Comparison of ENCODE assay signal across 9 cellular contexts in the genomic region with DNA sequence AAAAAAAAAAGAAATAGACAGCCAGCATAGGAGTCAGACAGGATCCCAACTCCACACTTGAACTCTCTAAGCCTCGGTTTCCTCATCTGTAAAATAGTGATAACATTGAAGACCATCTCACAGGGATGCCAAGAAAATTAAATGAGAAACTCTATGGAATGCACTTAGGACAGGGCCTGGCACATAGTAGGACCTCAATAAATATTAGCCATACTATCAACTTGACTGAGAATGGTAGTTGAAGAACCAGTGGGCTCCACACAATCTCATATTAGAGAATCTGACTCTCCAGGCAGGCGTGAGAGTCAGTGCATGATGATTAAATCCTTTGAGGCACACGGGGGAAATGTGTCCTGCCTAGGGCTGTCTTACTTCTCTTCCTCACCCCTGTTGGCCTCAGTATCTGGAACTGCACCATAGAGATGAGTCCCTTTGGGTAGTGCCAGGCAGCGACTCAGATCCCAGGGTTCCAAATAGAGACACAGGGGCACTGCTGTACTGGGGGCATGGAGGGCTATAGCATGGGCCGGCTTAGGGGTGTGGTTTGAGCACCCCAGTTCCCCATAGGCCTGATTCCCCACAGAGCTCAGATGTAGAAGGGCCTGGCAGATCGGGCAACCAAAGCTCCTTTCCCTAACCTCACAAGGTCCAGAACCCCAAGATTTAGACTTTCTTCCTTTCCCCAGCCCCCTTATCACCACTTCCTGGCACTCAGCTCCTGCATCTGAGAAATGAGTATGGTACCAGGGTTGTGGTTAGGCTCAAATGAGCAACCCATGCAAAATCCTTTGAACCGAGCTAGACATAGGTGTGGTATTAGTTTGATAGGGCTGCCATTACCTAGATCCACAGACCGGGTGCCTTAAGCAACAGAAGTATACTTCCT. TPM values are rescaled to one million over a fixed set of nuclear protein-coding genes. Genes with fewer than 3 reads are reported as not detected.
DNase-seq lines count a peak whose midpoint lies in the region; ATAC-seq and TF ChIP-seq lines count a peak whose summit lies in the region.
"Had no signal": no experiment of that assay in that cellular context is flagged by ENCODE, and none has a peak within 500 bp of the region (broad histone marks: within the 10 kb centered on the region; RNA-seq: fewer than 3 reads in every experiment).

No MANE protein-coding gene starts in this region.

- no peak overlapping the region for H3K4me3 ChIP-seq in neuronal stem cell (ENCODE audit: low read length in 2 of 2)
- H3K4me3 ChIP-seq in right cardiac atrium (ENCODE audit: low read length) = no peak overlapping the region
- H3K4me3 ChIP-seq: prostate gland had no signal

- ATAC-seq in GM18858 (IDR thresholded peaks at IDR 0.05; ENCODE audit: unreplicated experiment) (peak; percentile 35), HG02973 (IDR thresholded peaks at IDR 0.05; ENCODE audit: unreplicated experiment) (peak; percentile 37), right cardiac atrium (no peak)

- no peak overlapping the region for H3K18ac ChIP-seq in neuronal stem cell (ENCODE audit: low read length)

- no peak for TF ChIP-seq CTCF in GM20000 (IDR thresholded peaks at IDR 0.05; ENCODE audit: extremely low read depth, missing control alignments)

- H4K91ac ChIP-seq in neuronal stem cell (ENCODE audit: low read depth, low read length, poor library complexity) = no peak overlapping the region

- H2AFZ ChIP-seq in neuronal stem cell (ENCODE audit: low read length) = no peak overlapping the region

- peaks cover 0 to 2% of the 10 kb centered on the region in 2 donors for H3K4me1 ChIP-seq in neuronal stem cell (ENCODE audit: control insufficient read depth in 2 of 2, insufficient read depth in 1 of 2, low read depth in 1 of 2, low read length in 2 of 2)
- H3K4me1 ChIP-seq in right cardiac atrium (ENCODE audit: control insufficient read depth, insufficient read depth, low read length) = peaks cover 2% of the 10 kb centered on the region
- H3K4me1 ChIP-seq: prostate gland had no signal

- H3K14ac ChIP-seq in neuronal stem cell (ENCODE audit: low read length) = no peak overlapping the region

- H3K23ac ChIP-seq in neuronal stem cell (ENCODE audit: low read depth, low read length, poor library complexity) = no peak overlapping the region

- no peak overlapping the region for H2BK5ac ChIP-seq in neuronal stem cell (ENCODE audit: low read length)

- peak; percentile 24 to 30 for DNase-seq in activated CD4-positive, alpha-beta T cell treated with anti-CD3 and anti-CD28 coated beads, Interleukin-2, amount 50 U/mL, for 4 hours
- DNase-seq in neuronal stem cell (ENCODE audit: low spot score) (no peak), NCI-H1436 treated with DMSO at 0.1 percent for 48 hours (lab: John Stamatoyannopoulos, UW) (no peak), GM20000 (ENCODE audit: low spot score) (no peak), right cardiac atrium (no peak), NCI-H1694 (lab: John Stamatoyannopoulos, UW) (no peak)

- H3K27me3 ChIP-seq in neuronal stem cell (ENCODE audit: control insufficient read depth in 3 of 3, insufficient read depth in 3 of 3, low read depth in 1 of 3, low read length in 3 of 3) = peaks cover 0 to 70% (median 0%) of the 10 kb centered on the region in 3 experiments
- H3K27me3 ChIP-seq in right cardiac atrium (ENCODE audit: control insufficient read depth, insufficient read depth) = no peaks in the 10 kb centered on the region

- intact Hi-C loops in right cardiac atrium (cut with DNase I) = no loop called here

- H3K79me1 ChIP-seq in neuronal stem cell (ENCODE audit: low read depth, low read length) = no peaks in the 10 kb centered on the region

- no peak overlapping the region for H3K4me2 ChIP-seq in neuronal stem cell (ENCODE audit: insufficient read depth, low read length, poor library complexity, severe bottlenecking)

- no peak overlapping the region for H2BK12ac ChIP-seq in neuronal stem cell (ENCODE audit: low read length)

- no CpG with 5 or more reads among the region's 8 CpGs for WGBS in neuronal stem cell (ENCODE audit: extremely low coverage in 2 of 2, insufficient read length in 2 of 2, insufficient replicate concordance in 1 of 2), 2 donors
- WGBS in right cardiac atrium = 81% methylated on average over 8 of the region's 8 CpGs

- no peak overlapping the region for H2BK120ac ChIP-seq in neuronal stem cell (ENCODE audit: low read depth, low read length)

- H3K27ac ChIP-seq in neuronal stem cell (replicated peaks; ENCODE audit: low read length) = no peak overlapping the region
- no peak overlapping the region for H3K27ac ChIP-seq in right cardiac atrium (ENCODE audit: low read length)
- H3K27ac ChIP-seq: prostate gland had no signal

- H3K36me3 ChIP-seq in neuronal stem cell (replicated peaks in 1 of 2; ENCODE audit: control insufficient read depth in 2 of 2, insufficient read depth in 2 of 2, low read length in 2 of 2) = no peaks in the 10 kb centered on the region
- H3K36me3 ChIP-seq: prostate gland had no signal

- H4K8ac ChIP-seq in neuronal stem cell (ENCODE audit: low read depth, low read length) = no peak overlapping the region

- peak overlapping the region; percentile 70 for H2AK5ac ChIP-seq in neuronal stem cell (ENCODE audit: low read depth, low read length)

- no peak overlapping the region for H3K9ac ChIP-seq in neuronal stem cell (ENCODE audit: low read depth, low read length, poor library complexity)

- H3K4ac ChIP-seq in neuronal stem cell (ENCODE audit: low read length) = no peak overlapping the region

- no peak overlapping the region for H2BK15ac ChIP-seq in neuronal stem cell (ENCODE audit: low read length)

- no peaks in the 10 kb centered on the region for H3K9me3 ChIP-seq in neuronal stem cell (replicated peaks in 1 of 2; ENCODE audit: control insufficient read depth in 2 of 2, insufficient read depth in 1 of 2, low read depth in 1 of 2, low read length in 2 of 2)
- H3K9me3 ChIP-seq in right cardiac atrium (ENCODE audit: control insufficient read depth, low read length) = no peaks in the 10 kb centered on the region
- H3K9me3 ChIP-seq: prostate gland had no signal

RNA-seq across cellular contexts. Expression of a gene that starts 51.3 kb away (rescaled TPM):
- polyA plus RNA-seq in neuronal stem cell (2013, experiment 1 of 2) = 26.9 TPM
- polyA plus RNA-seq in neuronal stem cell (2013, experiment 2 of 2) = 26.4 TPM
- 10 to 100 TPM; 83.6 to 100.0 (median 89.6) TPM for total RNA-seq in right cardiac atrium
- polyA plus RNA-seq in right cardiac atrium = 47.2 TPM

Comparison
In these comparisons a context has a peak if more than half of its experiments do, and no peak if none do; other contexts are left out.
1. ATAC-seq: peak in GM18858 (single experiment) and HG02973 (single experiment); none in right cardiac atrium (0 of 2).
2. DNase-seq: peak in activated CD4-positive, alpha-beta T cell treated with anti-CD3 and anti-CD28 coated beads, Interleukin-2, amount 50 U/mL, for 4 hours (2 of 2); none in neuronal stem cell (single experiment), NCI-H1436 treated with DMSO at 0.1 percent for 48 hours (single experiment), GM20000 (single experiment), right cardiac atrium (0 of 3) and NCI-H1694 (single experiment).